In genomic region chr1:241518447-241519307, GRCh38 we compare ENCODE assay signal across 8 cellular contexts. TPM values are rescaled to one million over a fixed set of nuclear protein-coding genes. Genes with fewer than 3 reads are reported as not detected.
DNase-seq lines count a peak whose midpoint lies in the region; ATAC-seq, FAIRE-seq and TF ChIP-seq lines count a peak whose summit lies in the region.

No MANE protein-coding gene starts in this region.

- DNase-seq in EL = peak; percentile 40
- peak; percentile 1 for DNase-seq in activated CD4-positive, alpha-beta T cell treated with anti-CD3 and anti-CD28 coated beads, Interleukin-2, amount 50 U/mL, for 1 hour
- DNase-seq in fibroblast of pulmonary artery (ENCODE audit: low read depth) = peak; percentile 23
- no peak for DNase-seq in vagina (ENCODE audit: extremely low spot score in 2 of 2)
- no peak for DNase-seq in frontal cortex (ENCODE audit: low spot score in 2 of 2)

- H3K36me3 Mint-ChIP-seq in nephron (ENCODE audit: low read depth) = peaks cover 28% of the 10 kb centered on the region

- peak overlapping the region; percentile 86 to 97 (median 94) for H3K27ac Mint-ChIP-seq in nephron

- intact Hi-C loops in vagina (cut with DNase I) = no loop called here

- H3K36me3 ChIP-seq in HUES48 (ENCODE audit: control insufficient read depth, insufficient read depth, low read length) = peaks cover 18% of the 10 kb centered on the region
- H3K36me3 ChIP-seq in vagina = no peaks in the 10 kb centered on the region

- H3K27me3 ChIP-seq in HUES48 (ENCODE audit: control insufficient read depth, insufficient read depth, low read length) = no peaks in the 10 kb centered on the region
- H3K27me3 ChIP-seq in vagina = no peaks in the 10 kb centered on the region

- H3K4me3 Mint-ChIP-seq in nephron = peak overlapping the region; percentile 85 to 94 (median 91)

- H3K4me3 ChIP-seq in HUES48 (ENCODE audit: low read depth, low read length) (peak overlapping the region; percentile 90), fibroblast of pulmonary artery (replicated peaks; ENCODE audit: low read depth, low read length) (peak overlapping the region; percentile 79), vagina (peak overlapping the region; percentile 75 to 79)

- no peak for FAIRE-seq in frontal cortex (lab: Jason Lieb, UNC)

- no peak for TF ChIP-seq POLR2A in vagina (IDR thresholded peaks at IDR 0.05)

- H3K9me3 ChIP-seq in HUES48 (ENCODE audit: control insufficient read depth, insufficient read depth, low read length) = no peaks in the 10 kb centered on the region
- H3K9me3 ChIP-seq in vagina = no peaks in the 10 kb centered on the region

- H3K4me1 Mint-ChIP-seq in nephron = peaks cover 18% of the 10 kb centered on the region

- TF ChIP-seq CTCF in fibroblast of pulmonary artery (IDR thresholded peaks at IDR 0.05; ENCODE audit: low read length, missing control alignments) (no peak), nephron (IDR thresholded peaks at IDR 0.05; ENCODE audit: unreplicated experiment in 3 of 3) (no peak), vagina (IDR thresholded peaks at IDR 0.05) (no peak)

- H3K27me3 Mint-ChIP-seq in nephron (ENCODE audit: low read depth) = peaks cover 17% of the 10 kb centered on the region

- peak; percentile 38 for ATAC-seq in GM21526 (IDR thresholded peaks at IDR 0.05; ENCODE audit: low FRiP score, unreplicated experiment)

- H3K4me1 ChIP-seq in HUES48 (ENCODE audit: control insufficient read depth, insufficient read depth, low read length) (peaks cover 5% of the 10 kb centered on the region; the same call in 1 of the 2 replicates), vagina (peaks cover 18% of the 10 kb centered on the region)

- H3K9me3 Mint-ChIP-seq in nephron = no peaks in the 10 kb centered on the region

- H3K27ac ChIP-seq in HUES48 (ENCODE audit: low read depth, low read length) = peak overlapping the region; percentile 79
- H3K27ac ChIP-seq in vagina = peak overlapping the region; percentile 79

- peak overlapping the region; percentile 60 for H3K9ac ChIP-seq in HUES48 (ENCODE audit: low read depth, low read length)

RNA-seq across cellular contexts. Expression of gene FH, which starts 0.9 kb away (rescaled TPM):
- total RNA-seq in vagina (33.6 TPM), frontal cortex (53.0 TPM)

RNA-seq across cellular contexts. Expression of gene KMO, which starts 13.5 kb away (rescaled TPM):
- total RNA-seq in vagina (4.7 TPM), frontal cortex (0.82 TPM)

Comparison
In these comparisons a context has a peak if more than half of its experiments do, and no peak if none do; other contexts are left out.
1. DNase-seq: peak in EL (single experiment), activated CD4-positive, alpha-beta T cell treated with anti-CD3 and anti-CD28 coated beads, Interleukin-2, amount 50 U/mL, for 1 hour (single experiment) and fibroblast of pulmonary artery (single experiment); none in vagina (0 of 2) and frontal cortex (0 of 2).
2. Peak in every context shown above with its lines, with median percentiles within 50 percentile points of each other: H3K4me3 ChIP-seq.